In the genomic region with DNA sequence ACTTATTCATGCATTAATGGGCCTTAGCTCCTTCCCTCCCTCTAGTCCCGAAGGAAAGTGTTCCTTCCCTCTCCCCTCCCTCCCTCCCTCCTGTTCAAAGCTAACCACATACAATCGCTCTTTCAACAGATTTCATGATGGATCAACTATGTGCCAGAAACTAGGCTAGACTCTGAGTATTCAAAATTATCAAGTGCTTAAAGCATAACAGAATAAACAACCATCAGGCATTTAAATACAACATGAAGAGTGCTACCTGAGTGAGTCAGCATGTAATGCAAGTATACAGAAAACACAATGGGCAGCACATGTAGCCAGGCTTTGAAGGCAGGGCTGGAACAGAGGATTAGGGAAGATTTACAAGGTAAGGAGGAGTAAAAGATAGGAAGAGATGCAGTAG, we compare ENCODE assay signal across 20 cellular contexts. TPM values are rescaled to one million over a fixed set of nuclear protein-coding genes. Genes with fewer than 3 reads are reported as not detected.
DNase-seq lines count a peak whose midpoint lies in the region; ATAC-seq, FAIRE-seq and TF ChIP-seq lines count a peak whose summit lies in the region.
"Had no signal": no experiment of that assay in that cellular context is flagged by ENCODE, and none has a peak within 500 bp of the region (broad histone marks: within the 10 kb centered on the region; RNA-seq: fewer than 3 reads in every experiment).

No MANE protein-coding gene starts in this region.

- no peak overlapping the region for H4K91ac ChIP-seq in H1 (replicated peaks; ENCODE audit: insufficient read length, low read length)

- H3K23ac ChIP-seq in H1 (ENCODE audit: insufficient read length), result no peak overlapping the region

- H3K27ac ChIP-seq in HUES6 (ENCODE audit: low read depth, low read length) (no peak overlapping the region), H1 (ENCODE audit: low read depth, low read length) (no peak overlapping the region), left lung (no peak overlapping the region), left ventricle myocardium inferior (replicated peaks) (no peak overlapping the region), right lobe of liver (no peak overlapping the region)
- H3K27ac ChIP-seq: adrenal gland, prostate gland, spleen, testis had no signal

- TF ChIP-seq POLR2A in H1 (IDR thresholded peaks at IDR 0.05; ENCODE audit: control extremely low read depth in 1 of 2, low read depth in 2 of 2, low read length in 2 of 2), result no peak
- no peak for TF ChIP-seq POLR2A in right lobe of liver (IDR thresholded peaks at IDR 0.05)

- H3K4me1 ChIP-seq in HUES6 (ENCODE audit: control insufficient read depth, insufficient read depth, low read length), result peaks cover 12% of the 10 kb centered on the region
- H3K4me1 ChIP-seq in H1 (replicated peaks in 1 of 4; ENCODE audit: control insufficient read depth in 3 of 4, insufficient read depth in 4 of 4, low read length in 3 of 4), result peaks cover 0 to 3% (median 1%) of the 10 kb centered on the region in 4 experiments; a peak in 2 of 7 replicates
- H3K4me1 ChIP-seq in left lung, result peaks cover 0 to 9% of the 10 kb centered on the region in 2 donors
- peaks cover 57% of the 10 kb centered on the region for H3K4me1 ChIP-seq in left ventricle myocardium inferior
- no peaks in the 10 kb centered on the region for H3K4me1 ChIP-seq in right lobe of liver
- H3K4me1 ChIP-seq: Caco-2, prostate gland, testis had no signal

- no peak overlapping the region for H3K56ac ChIP-seq in H1 (replicated peaks; ENCODE audit: insufficient read length, low read depth, low read length)

- peak; percentile 74 for ATAC-seq in left lung
- ATAC-seq in right lobe of liver, result no peak
- ATAC-seq: activated CD8-positive, alpha-beta memory T cell treated with anti-CD3 and anti-CD28 coated beads, Interleukin-2, amount 10 ng/mL, durations not matched to agents 7 days and 5 days; natural killer cell had no signal

- WGBS in H1 (ENCODE audit: extremely low coverage in 1 of 2, insufficient coverage in 1 of 2, insufficient read length in 1 of 2, insufficient replicate concordance in 2 of 2, low coverage in 1 of 2, low lambda C conversion rate in 2 of 2, missing lambda C conversion rate in 1 of 2), 2 experiments, result 60% methylated on average over 1 of the region's 2 CpGs; no CpG with 5 or more reads in 1 of the 2 experiments
- WGBS in right lobe of liver (ENCODE audit: insufficient coverage, low coverage, low lambda C conversion rate, missing lambda C conversion rate), result 75% methylated on average over 2 of the region's 2 CpGs

- peaks cover 28% of the 10 kb centered on the region for H3K36me3 ChIP-seq in HUES6 (ENCODE audit: control insufficient read depth, insufficient read depth, low read length)
- H3K36me3 ChIP-seq in H1 (ENCODE audit: control insufficient read depth in 2 of 4, insufficient read depth in 4 of 4, low read length in 3 of 4), result peaks cover 5 to 31% (median 9%) of the 10 kb centered on the region in 4 experiments; a peak in 7 of 8 replicates
- H3K36me3 ChIP-seq in left lung, result peaks cover 0 to 28% of the 10 kb centered on the region in 2 donors
- H3K36me3 ChIP-seq in left ventricle myocardium inferior, result peaks cover 26% of the 10 kb centered on the region
- no peaks in the 10 kb centered on the region for H3K36me3 ChIP-seq in right lobe of liver
- H3K36me3 ChIP-seq: adrenal gland, prostate gland had no signal

- H3K9me3 ChIP-seq in HUES6 (ENCODE audit: control insufficient read depth, insufficient read depth, low read depth, low read length) (no peaks in the 10 kb centered on the region), H1 (ENCODE audit: insufficient read depth in 2 of 2, low read depth in 1 of 2, low read length in 1 of 2) (no peaks in the 10 kb centered on the region), left lung (no peaks in the 10 kb centered on the region), left ventricle myocardium inferior (replicated peaks) (no peaks in the 10 kb centered on the region), right lobe of liver (no peaks in the 10 kb centered on the region)
- H3K9me3 ChIP-seq: adrenal gland, Caco-2, prostate gland, SK-N-SH, spleen, testis had no signal

- DNase-seq in DMS53 (lab: John Stamatoyannopoulos, UW), result peak; percentile 84
- DNase-seq in H1 (ENCODE audit: low read depth in 1 of 2, low spot score in 2 of 2), result no peak
- no peak for DNase-seq in left lung
- DNase-seq in cerebellum (ENCODE audit: low spot score), result no peak
- DNase-seq in left ventricle myocardium inferior, result no peak
- no peak for DNase-seq in activated T-cell treated with anti-CD3 and anti-CD28 coated beads for 4 hours
- no peak for DNase-seq in right lobe of liver
- DNase-seq: activated CD8-positive, alpha-beta memory T cell treated with anti-CD3 and anti-CD28 coated beads, Interleukin-2, amount 10 ng/mL, durations not matched to agents 7 days and 5 days; activated effector memory CD4-positive, alpha-beta T cell treated with Interleukin-2 at 50 U/mL for 16 hours; adrenal gland; Caco-2; effector memory CD4-positive, alpha-beta T cell; natural killer cell; SK-N-SH; spleen; T1000; testis had no signal

- H3K18ac ChIP-seq in H1 (ENCODE audit: extremely low read depth, low read length), result 0 out of 2 replicates have a peak overlapping the region, but pooled peaks have one; percentile 13

- H4K8ac ChIP-seq in H1 (ENCODE audit: extremely low read depth, insufficient read depth, low read length), result no peak overlapping the region

- peak; percentile 50 for FAIRE-seq in H1 (lab: Jason Lieb, UNC)
- FAIRE-seq: frontal cortex had no signal

- POLR2A ChIA-PET in H1 (lab: Charles Lee; ENCODE audit: partially characterized antibody), result interaction anchor here (1.7 kb wide), 1 partner anchor 12 kb away, joined by 6 read pairs; the partner anchor contains the start of gene CHCHD3

- H3K79me1 ChIP-seq in H1 (ENCODE audit: low read depth, low read length), result peaks cover 16% of the 10 kb centered on the region

- no peak overlapping the region for H2BK20ac ChIP-seq in H1 (ENCODE audit: low read length)

- CTCF ChIA-PET in H1 (lab: Charles Lee; ENCODE audit: partially characterized antibody), result interaction anchor here (1.5 kb wide), 1 partner anchor 69 kb away, joined by 4 read pairs; no protein-coding TSS in a partner anchor

- H3K4me3 ChIP-seq in HUES6 (ENCODE audit: low read depth, low read length) (0 out of 2 replicates have a peak overlapping the region, but pooled peaks have one; percentile 7), H1 (ENCODE audit: extremely low read depth in 1 of 4, insufficient read depth in 2 of 4, low read depth in 3 of 4, low read length in 4 of 4) (no peak overlapping the region; a peak in 1 of 8 replicates), left lung (no peak overlapping the region), left ventricle myocardium inferior (no peak overlapping the region), right lobe of liver (no peak overlapping the region)
- H3K4me3 ChIP-seq: adrenal gland, prostate gland, spleen, testis had no signal

- intact Hi-C loops in left lung (cut with DNase I), result no loop called here
- intact Hi-C loops in left ventricle myocardium inferior (cut with micrococcal nuclease), result no loop called here
- intact Hi-C loops in right lobe of liver (cut with DNase I), result no loop called here

- H3K27me3 ChIP-seq in HUES6 (ENCODE audit: control insufficient read depth, insufficient read depth, low read length) (no peaks in the 10 kb centered on the region), H1 (replicated peaks in 1 of 4; ENCODE audit: control insufficient read depth in 3 of 4, extremely low read depth in 1 of 4, insufficient read depth in 3 of 4, low read length in 3 of 4) (no peaks in the 10 kb centered on the region), left lung (no peaks in the 10 kb centered on the region), left ventricle myocardium inferior (ENCODE audit: low read depth) (no peaks in the 10 kb centered on the region), right lobe of liver (no peaks in the 10 kb centered on the region)
- H3K27me3 ChIP-seq: adrenal gland, spleen, testis had no signal

- H2AK5ac ChIP-seq in H1 (ENCODE audit: low read depth, low read length), result peak overlapping the region; percentile 90; the same call in 1 of the 2 replicates

- H3K4ac ChIP-seq in H1 (replicated peaks; ENCODE audit: insufficient read length, low read depth, low read length), result no peak overlapping the region

- TF ChIP-seq RAD21 in H1 (IDR thresholded peaks at IDR 0.05 in 1 of 2, conservative IDR thresholded peaks at IDR 0.05 in 1 of 2; ENCODE audit: low read depth in 2 of 2, low read length in 2 of 2), result no peak

- H2BK12ac ChIP-seq in H1 (ENCODE audit: low read depth, low read length), result 0 out of 2 replicates have a peak overlapping the region, but pooled peaks have one; percentile 39

- H3K23me2 ChIP-seq in H1 (ENCODE audit: low read depth, low read length), result no peaks in the 10 kb centered on the region

- TF ChIP-seq EP300 in H1 (IDR thresholded peaks at IDR 0.05; ENCODE audit: borderline replicate concordance in 1 of 2, low read depth in 2 of 2, low read length in 2 of 2), result no peak

- H3K9ac ChIP-seq in HUES6 (ENCODE audit: low read length), result no peak overlapping the region
- no peak overlapping the region for H3K9ac ChIP-seq in H1 (replicated peaks in 1 of 4; ENCODE audit: extremely low read depth in 1 of 4, low read depth in 3 of 4, low read length in 3 of 4)
- H3K9ac ChIP-seq: SK-N-SH had no signal

- no peak overlapping the region for H4K5ac ChIP-seq in H1 (ENCODE audit: insufficient read length, low read depth, low read length)

- H4K20me1 ChIP-seq in H1 (replicated peaks in 1 of 2; ENCODE audit: control insufficient read depth in 1 of 2, insufficient read depth in 2 of 2, low read length in 2 of 2), result peaks cover 7 to 13% of the 10 kb centered on the region in 2 experiments

- peaks cover 18 to 86% of the 10 kb centered on the region in 2 experiments for H3K79me2 ChIP-seq in H1 (ENCODE audit: control insufficient read depth in 1 of 2, insufficient read depth in 2 of 2, low read length in 2 of 2)

- no peak overlapping the region for H3K14ac ChIP-seq in H1 (ENCODE audit: insufficient read length)

- no peak overlapping the region for H2AFZ ChIP-seq in H1 (ENCODE audit: low read length)

- H2BK5ac ChIP-seq in H1 (ENCODE audit: low read depth, low read length), result 0 out of 2 replicates have a peak overlapping the region, but pooled peaks have one; percentile 75

- H3K4me2 ChIP-seq in H1 (ENCODE audit: insufficient read depth in 1 of 2, low read depth in 2 of 2, low read length in 2 of 2), result peak overlapping the region; percentile 30 to 63
- H3K4me2 ChIP-seq: SK-N-SH had no signal

- H2BK120ac ChIP-seq in H1 (replicated peaks; ENCODE audit: low read depth, low read length), result no peak overlapping the region

- no peak overlapping the region for H2BK15ac ChIP-seq in H1 (ENCODE audit: low read length)

- no peak for TF ChIP-seq CTCF in H1 (IDR thresholded peaks at IDR 0.05; ENCODE audit: control extremely low read depth in 1 of 3, insufficient read depth in 1 of 3, low read depth in 1 of 3, low read length in 3 of 3)
- no peak for TF ChIP-seq CTCF in left lung (IDR thresholded peaks at IDR 0.05)
- TF ChIP-seq CTCF in left ventricle myocardium inferior (IDR thresholded peaks at IDR 0.05; ENCODE audit: borderline replicate concordance), result no peak
- TF ChIP-seq CTCF in right lobe of liver (IDR thresholded peaks at IDR 0.05), result no peak

RNA-seq across cellular contexts. Expression of gene CHCHD3, which starts 11.3 kb away (rescaled TPM):
- 133 and 137 TPM in 2 replicates for total RNA-seq in H1 (2021; fragmentation: NEBNext Ultra II Directional; extraction: Animal tissue kit (Norgen Biotek cat#: 25700))
- polyA plus RNA-seq in H1 (2011; rRNA removed), result 29.4 and 42.9 TPM in 2 replicates
- 84.7 TPM for polyA plus RNA-seq in H1 (2011; cell fraction: cytosol; rRNA removed)
- 34.4 TPM for polyA plus RNA-seq in H1 (2011; cell fraction: nucleus; rRNA removed)
- polyA plus RNA-seq in H1 (2012, experiment 1 of 2), result 114 to 144 TPM (median 122 TPM) in 4 replicates
- 29.1 TPM for polyA plus RNA-seq in H1 (2012, experiment 2 of 2)
- polyA plus RNA-seq in H1 (2013, experiment 1 of 2), result 110 TPM
- 117 TPM for polyA plus RNA-seq in H1 (2013, experiment 2 of 2)
- polyA minus RNA-seq in H1 (2011; rRNA and poly(A)+ RNA removed), result 75.2 and 113 TPM in 2 replicates
- polyA minus RNA-seq in H1 (2011; cell fraction: cytosol; rRNA and poly(A)+ RNA removed), result 141 TPM
- polyA minus RNA-seq in H1 (2011; cell fraction: nucleus; rRNA and poly(A)+ RNA removed), result 107 TPM
- 10 to 100 TPM; 45.4 to 57.7 TPM for total RNA-seq in left lung
- 50.8 TPM for total RNA-seq in cerebellum
- total RNA-seq in left ventricle myocardium inferior, result 209 TPM
- total RNA-seq in right lobe of liver, result 10 to 100 TPM; 16.5 to 42.6 (median 21.6) TPM
